ENCODE assay signal across 20 cellular contexts in genomic region chrX:69523314-69523713, GRCh38. TPM values are rescaled to one million over a fixed set of nuclear protein-coding genes. Genes with fewer than 3 reads are reported as not detected.
A peak's percentile ranks its signal among the peaks of the same experiment; 100 is the strongest.
DNase-seq lines count a peak whose midpoint lies in the region; ATAC-seq lines count a peak whose summit lies in the region.
"Had no signal": no experiment of that assay in that cellular context is flagged by ENCODE, and none has a peak within 500 bp of the region (broad histone marks: within the 10 kb centered on the region; RNA-seq: fewer than 3 reads in every experiment).

No MANE protein-coding gene starts in this region.

- peak; percentile 70 for ATAC-seq in left cardiac atrium

- intact Hi-C loops in left cardiac atrium (cut with DNase I) = no loop called here

- H3K27ac Mint-ChIP-seq in activated naive CD4-positive, alpha-beta T cell treated with anti-CD3 and anti-CD28 coated beads, Interleukin-2, amount 10 ng/mL, durations not matched to agents 7 days and 5 days = no peak overlapping the region
- H3K27ac Mint-ChIP-seq: CD4-positive, alpha-beta T cell had no signal

- H3K4me1 Mint-ChIP-seq in activated naive CD4-positive, alpha-beta T cell treated with anti-CD3 and anti-CD28 coated beads, Interleukin-2, amount 10 ng/mL, durations not matched to agents 7 days and 5 days = no peaks in the 10 kb centered on the region

- H3K27me3 Mint-ChIP-seq in activated naive CD4-positive, alpha-beta T cell treated with anti-CD3 and anti-CD28 coated beads, Interleukin-2, amount 10 ng/mL, durations not matched to agents 7 days and 5 days = peaks cover 6% of the 10 kb centered on the region

- H3K36me3 Mint-ChIP-seq in activated naive CD4-positive, alpha-beta T cell treated with anti-CD3 and anti-CD28 coated beads, Interleukin-2, amount 10 ng/mL, durations not matched to agents 7 days and 5 days = no peaks in the 10 kb centered on the region

- H3K4me3 Mint-ChIP-seq in activated naive CD4-positive, alpha-beta T cell treated with anti-CD3 and anti-CD28 coated beads, Interleukin-2, amount 10 ng/mL, durations not matched to agents 7 days and 5 days = no peak overlapping the region
- H3K4me3 Mint-ChIP-seq: CD4-positive, alpha-beta T cell had no signal

- no peaks in the 10 kb centered on the region for H3K9me3 Mint-ChIP-seq in activated naive CD4-positive, alpha-beta T cell treated with anti-CD3 and anti-CD28 coated beads, Interleukin-2, amount 10 ng/mL, durations not matched to agents 7 days and 5 days
- H3K9me3 Mint-ChIP-seq: CD4-positive, alpha-beta T cell had no signal

- DNase-seq in DMS 273 (lab: John Stamatoyannopoulos, UW; ENCODE audit: unreplicated experiment) (peak; percentile 29), DMS 273 treated with DMSO at 0.1 percent for 48 hours (lab: John Stamatoyannopoulos, UW) (no peak), NCI-H69 (lab: John Stamatoyannopoulos, UW) (peak; percentile 46), left cardiac atrium (no peak), NCI-H2107 (lab: John Stamatoyannopoulos, UW) (no peak), NCI-H1092 treated with DMSO at 0.1 percent for 48 hours (lab: John Stamatoyannopoulos, UW) (no peak)
- DNase-seq in activated CD4-positive, CD25-positive, alpha-beta regulatory T cell treated with anti-CD3 and anti-CD28 coated beads, Interleukin-2, amount 50 U/mL, for 72 hours = no peak
- DNase-seq in activated naive CD4-positive, alpha-beta T cell treated with anti-CD3 and anti-CD28 coated beads, Interleukin-2, amount 10 ng/mL, durations not matched to agents 7 days and 5 days = no peak
- DNase-seq: ACHN; Caco-2; CD4-positive, alpha-beta T cell; EL; H7; NCI-H1092; NCI-H1436 treated with DMSO at 0.1 percent for 48 hours; NCI-H1930; NCI-H2171 treated with DMSO at 0.1 percent for 48 hours; NCI-H524 treated with DMSO at 0.1 percent for 48 hours; OCI-M1; SW 1271 had no signal

- CTCF ChIA-PET in activated naive CD4-positive, alpha-beta T cell treated with anti-CD3 and anti-CD28 coated beads, Interleukin-2, amount 10 ng/mL, durations not matched to agents 7 days and 5 days (lab: Charles Lee) = no interaction called here

RNA-seq across cellular contexts. Expression of gene NALF2, which starts 19.2 kb away (rescaled TPM):
- 10 to 100 TPM; 57.0 to 60.5 TPM for total RNA-seq in left cardiac atrium
- total RNA-seq: CD4-positive, alpha-beta T cell had no signal

Comparison
In these comparisons a context has a peak if more than half of its experiments do, and no peak if none do; other contexts are left out.
1. DNase-seq: peak in DMS 273 (single experiment) and NCI-H69 (single experiment); none in DMS 273 treated with DMSO at 0.1 percent for 48 hours (single experiment), left cardiac atrium (single experiment), NCI-H2107 (single experiment), NCI-H1092 treated with DMSO at 0.1 percent for 48 hours (single experiment), activated CD4-positive, CD25-positive, alpha-beta regulatory T cell treated with anti-CD3 and anti-CD28 coated beads, Interleukin-2, amount 50 U/mL, for 72 hours (single experiment) and activated naive CD4-positive, alpha-beta T cell treated with anti-CD3 and anti-CD28 coated beads, Interleukin-2, amount 10 ng/mL, durations not matched to agents 7 days and 5 days (single experiment).